ENCODE assay signal across 16 cellular contexts in the genomic region with DNA sequence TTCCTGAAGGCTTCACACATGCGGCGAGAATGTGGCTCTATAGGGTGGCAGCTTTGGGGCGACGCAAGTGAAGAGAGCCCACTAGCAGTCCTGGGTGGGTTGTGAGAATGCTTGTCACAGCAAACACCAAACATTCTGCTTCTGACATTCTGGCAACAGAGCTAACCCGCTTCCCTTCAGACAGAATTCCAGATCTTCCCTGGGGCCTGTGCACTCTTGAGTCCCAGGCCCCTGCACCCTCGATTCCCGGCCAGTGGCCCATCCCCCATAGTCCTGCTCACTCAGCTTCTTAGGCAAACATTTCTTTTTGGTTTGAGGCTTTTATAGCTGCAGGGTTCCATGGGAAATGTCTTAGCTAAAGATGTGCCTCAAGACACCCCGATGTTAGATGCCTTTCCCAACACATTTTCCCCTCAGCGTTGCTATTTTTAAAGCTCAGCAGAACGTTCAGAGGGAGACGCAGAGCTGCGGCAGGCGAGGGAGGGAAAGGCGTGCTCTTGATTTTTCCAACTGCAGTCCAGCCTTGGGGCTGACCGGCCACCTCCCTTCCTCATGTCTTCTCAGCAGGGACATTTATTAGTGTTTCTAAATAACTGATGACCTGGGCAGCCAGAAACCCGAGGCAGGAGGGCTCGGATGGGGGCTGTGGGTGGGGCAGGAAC. TPM values are rescaled to one million over a fixed set of nuclear protein-coding genes. Genes with fewer than 3 reads are reported as not detected.
DNase-seq lines count a peak whose midpoint lies in the region; ATAC-seq and TF ChIP-seq lines count a peak whose summit lies in the region.
"Had no signal": no experiment of that assay in that cellular context is flagged by ENCODE, and none has a peak within 500 bp of the region (broad histone marks: within the 10 kb centered on the region; RNA-seq: fewer than 3 reads in every experiment).

No MANE protein-coding gene starts in this region.

- no peaks in the 10 kb centered on the region for H3K9me2 ChIP-seq in OCI-LY7 (ENCODE audit: insufficient read depth, low read length)

- CTCF ChIA-PET in HEK293T (lab: Yijun Ruan, JAX) (no interaction called here), OCI-LY7 (lab: Charles Lee; ENCODE audit: unreplicated experiment) (no interaction called here)

- peaks cover 30% of the 10 kb centered on the region for H3K4me1 Mint-ChIP-seq in chondrocyte (ENCODE audit: low read depth)
- H3K4me1 Mint-ChIP-seq in neural progenitor cell: peaks cover 30% of the 10 kb centered on the region
- H3K4me1 Mint-ChIP-seq: activated CD4-positive, alpha-beta T cell treated with anti-CD3 and anti-CD28 coated beads, Interleukin-2, amount 10 ng/mL, durations not matched to agents 24 days and 14 days had no signal

- H3K9me3 ChIP-seq in heart left ventricle (peaks cover 0 to 6% (median 0%) of the 10 kb centered on the region in 12 donors), neural progenitor cell (ENCODE audit: low read depth) (no peaks in the 10 kb centered on the region), tibial artery (no peaks in the 10 kb centered on the region), OCI-LY7 (ENCODE audit: low read length) (no peaks in the 10 kb centered on the region)
- H3K9me3 ChIP-seq: pancreas had no signal

- no peaks in the 10 kb centered on the region for H3K27me3 Mint-ChIP-seq in chondrocyte (ENCODE audit: low read depth)
- H3K27me3 Mint-ChIP-seq in neural progenitor cell (ENCODE audit: insufficient read depth, low read depth): peaks cover 9% of the 10 kb centered on the region
- H3K27me3 Mint-ChIP-seq: activated naive CD8-positive, alpha-beta T cell had no signal

- intact Hi-C loops in heart left ventricle (cut with DNase I): no loop called here
- intact Hi-C loops in tibial artery (cut with DNase I; ENCODE audit: low total_unique reads): loop anchor here (5.0 kb wide), 1 partner anchor 39 kb away; no protein-coding TSS in a partner anchor
- intact Hi-C loops in OCI-LY7 (cut with micrococcal nuclease; ENCODE audit: unreplicated experiment): no loop called here

- H3K4me3 Mint-ChIP-seq in chondrocyte (ENCODE audit: unreplicated experiment) (no peak overlapping the region), neural progenitor cell (no peak overlapping the region)
- H3K4me3 Mint-ChIP-seq: activated CD4-positive, alpha-beta T cell treated with anti-CD3 and anti-CD28 coated beads, Interleukin-2, amount 10 ng/mL, durations not matched to agents 24 days and 14 days; activated naive CD8-positive, alpha-beta T cell had no signal

- TF ChIP-seq CTCF in chondrocyte (IDR thresholded peaks at IDR 0.05): no peak
- no peak for TF ChIP-seq CTCF in heart left ventricle (IDR thresholded peaks at IDR 0.05)
- no peak for TF ChIP-seq CTCF in neural progenitor cell (IDR thresholded peaks at IDR 0.05)
- TF ChIP-seq CTCF in tibial artery (IDR thresholded peaks at IDR 0.05): no peak
- no peak for TF ChIP-seq CTCF in OCI-LY7 (conservative IDR thresholded peaks at IDR 0.05; ENCODE audit: low read length)

- 30 to 51% (median 41%) methylated on average over 17 of the region's 17 CpGs for WGBS in heart left ventricle, 4 donors

- peak overlapping the region in 1 of 12 donors; percentile 5 for H3K4me3 ChIP-seq in heart left ventricle
- no peak overlapping the region for H3K4me3 ChIP-seq in neural progenitor cell
- no peak overlapping the region for H3K4me3 ChIP-seq in tibial artery
- H3K4me3 ChIP-seq in OCI-LY7 (ENCODE audit: low read depth, low read length, poor library complexity, severe bottlenecking): no peak overlapping the region
- H3K4me3 ChIP-seq: pancreas had no signal

- peaks cover 17% of the 10 kb centered on the region for H3K36me3 Mint-ChIP-seq in chondrocyte (ENCODE audit: low read depth)
- H3K36me3 Mint-ChIP-seq in neural progenitor cell: no peaks in the 10 kb centered on the region
- H3K36me3 Mint-ChIP-seq: activated naive CD8-positive, alpha-beta T cell had no signal

- H3K27ac Mint-ChIP-seq in chondrocyte (ENCODE audit: unreplicated experiment) (peak overlapping the region; percentile 37), neural progenitor cell (no peak overlapping the region)
- H3K27ac Mint-ChIP-seq: activated CD4-positive, alpha-beta T cell treated with anti-CD3 and anti-CD28 coated beads, Interleukin-2, amount 10 ng/mL, durations not matched to agents 24 days and 14 days; activated naive CD8-positive, alpha-beta T cell had no signal

- peak; percentile 41 to 80 (median 60) for ATAC-seq in heart left ventricle
- no peak for ATAC-seq in GM21526 (IDR thresholded peaks at IDR 0.05; ENCODE audit: low FRiP score, unreplicated experiment)
- ATAC-seq: pancreas had no signal

- POLR2A ChIA-PET in HEK293T (lab: Yijun Ruan, JAX): interaction anchor here (1.7 kb wide), 1 partner anchor 10 kb away, joined by 7 read pairs; no protein-coding TSS in a partner anchor
- POLR2A ChIA-PET in OCI-LY7 (lab: Charles Lee): interaction anchor here (1.3 kb wide), 1 partner anchor 22 kb away, joined by 3 read pairs; no protein-coding TSS in a partner anchor

- H3K27ac ChIP-seq in heart left ventricle (peak overlapping the region; percentile 40 to 95 (median 79)), neural progenitor cell (no peak overlapping the region), tibial artery (peak overlapping the region; percentile 81 to 82), OCI-LY7 (ENCODE audit: low read depth, low read length, poor library complexity, severe bottlenecking) (no peak overlapping the region)
- H3K27ac ChIP-seq: pancreas had no signal

- H3K4me1 ChIP-seq in heart left ventricle (peaks cover 12 to 84% (median 57%) of the 10 kb centered on the region in 12 donors), neural progenitor cell (peaks cover 10% of the 10 kb centered on the region), tibial artery (peaks cover 0 to 80% (median 44%) of the 10 kb centered on the region in 4 donors), OCI-LY7 (ENCODE audit: insufficient read depth, low read length, poor library complexity, severe bottlenecking) (no peaks in the 10 kb centered on the region)
- H3K4me1 ChIP-seq: pancreas had no signal

- peaks cover 8% of the 10 kb centered on the region for H3K9me3 Mint-ChIP-seq in chondrocyte (ENCODE audit: low read depth)
- peaks cover 14% of the 10 kb centered on the region for H3K9me3 Mint-ChIP-seq in neural progenitor cell
- H3K9me3 Mint-ChIP-seq: activated CD4-positive, alpha-beta T cell treated with anti-CD3 and anti-CD28 coated beads, Interleukin-2, amount 10 ng/mL, durations not matched to agents 24 days and 14 days had no signal

- BruUV-seq in OCI-LY7 (replicated peaks; lab: Mats Ljungman, UMichigan): no TSS peak

- no peaks in the 10 kb centered on the region for H3K27me3 ChIP-seq in heart left ventricle
- H3K27me3 ChIP-seq in neural progenitor cell: no peaks in the 10 kb centered on the region
- no peaks in the 10 kb centered on the region for H3K27me3 ChIP-seq in tibial artery
- H3K27me3 ChIP-seq: pancreas had no signal

- H2AFZ ChIP-seq in neural progenitor cell (replicated peaks) (peak overlapping the region; percentile 72), OCI-LY7 (ENCODE audit: low read length) (no peak overlapping the region)

- H3K79me2 ChIP-seq in neural progenitor cell (ENCODE audit: low read depth): no peaks in the 10 kb centered on the region
- no peaks in the 10 kb centered on the region for H3K79me2 ChIP-seq in OCI-LY7 (ENCODE audit: insufficient read depth, low read depth, low read length)

- H3K9ac ChIP-seq in neural progenitor cell: no peak overlapping the region

- H3K36me3 ChIP-seq in heart left ventricle (peaks cover 0 to 57% (median 18%) of the 10 kb centered on the region in 9 donors), neural progenitor cell (no peaks in the 10 kb centered on the region), tibial artery (no peaks in the 10 kb centered on the region), OCI-LY7 (ENCODE audit: insufficient read depth, low read length) (peaks cover 59% of the 10 kb centered on the region)
- H3K36me3 ChIP-seq: pancreas had no signal

- no peak for TF ChIP-seq POLR2A in heart left ventricle (IDR thresholded peaks at IDR 0.05)

- H3F3A ChIP-seq in neural progenitor cell (ENCODE audit: low read depth): no peaks in the 10 kb centered on the region

- no peak for DNase-seq in chondrocyte (ENCODE audit: low spot score)
- DNase-seq in heart left ventricle: peak in 4 of 5 donors; percentile 48 to 68 (median 65)
- no peak for DNase-seq in neural progenitor cell (ENCODE audit: low spot score)
- peak in 1 of 2 donors; percentile 77 for DNase-seq in tibial artery
- DNase-seq in KG1 (lab: John Stamatoyannopoulos, UW): no peak
- no peak for DNase-seq in HEK293T (ENCODE audit: extremely low spot score)
- no peak for DNase-seq in OCI-LY7 (ENCODE audit: low spot score)
- DNase-seq: activated CD4-positive, alpha-beta T cell treated with anti-CD3 and anti-CD28 coated beads, Interleukin-2, amount 10 ng/mL, durations not matched to agents 24 days and 14 days; DMS 273 treated with DMSO at 0.1 percent for 48 hours; NCI-H1436 treated with DMSO at 0.1 percent for 48 hours; NCI-H446; substantia nigra; T-helper 9 cell had no signal

- no peaks in the 10 kb centered on the region for H4K20me1 ChIP-seq in neural progenitor cell (ENCODE audit: low read depth)
- no peaks in the 10 kb centered on the region for H4K20me1 ChIP-seq in OCI-LY7 (ENCODE audit: insufficient read depth, low read length)

- H3K4me2 ChIP-seq in neural progenitor cell: no peak overlapping the region
- H3K4me2 ChIP-seq in OCI-LY7 (ENCODE audit: low read length): no peak overlapping the region

TF ChIP-seq in HEK293T, 16 proteins besides CTCF, POLR2A, EP300 and RAD21:
- TF ChIP-seq L3MBTL2 (conservative IDR thresholded peaks at IDR 0.05): no peak

RNA-seq across cellular contexts. Expression of a gene that starts 35.2 kb away (rescaled TPM):
- total RNA-seq in chondrocyte: 18.1 to 27.2 TPM (median 26.7 TPM) in 3 replicates
- 10 to 100 TPM; 15.4 to 39.3 (median 30.9) TPM for total RNA-seq in heart left ventricle
- polyA plus RNA-seq in heart left ventricle: 10 to 100 TPM; 29.3 to 35.3 TPM
- total RNA-seq in neural progenitor cell (ENCODE audit: low replicate concordance): 2.4 and 4.9 TPM in 2 replicates
- total RNA-seq in OCI-LY7 (2014; rRNA removed; shearing (Covaris generic)): 4.4 and 9.1 TPM in 2 replicates
- 14.0 and 14.5 TPM in 2 replicates for total RNA-seq in OCI-LY7 (2022)

Comparison
In these comparisons a context has a peak if more than half of its experiments do, and no peak if none do; other contexts are left out.
1. DNase-seq: peak in heart left ventricle (4 of 5); none in chondrocyte (single experiment), neural progenitor cell (single experiment), KG1 (single experiment), HEK293T (single experiment) and OCI-LY7 (single experiment).
2. H3K27ac ChIP-seq: peak in heart left ventricle (12 of 12) and tibial artery (2 of 2); none in neural progenitor cell (single experiment) and OCI-LY7 (single experiment).